ENCODE assay signal across 3 cellular contexts in genomic region chr19:5520501-5520900, GRCh38.
A peak's percentile ranks its signal among the peaks of the same experiment; 100 is the strongest.
TF ChIP-seq lines count a peak whose summit lies in the region.

No MANE protein-coding gene starts in this region.

TF ChIP-seq in HCT116, 20 proteins besides CTCF, POLR2A, EP300 and RAD21:
- 0 out of 2 replicates have a peak, but pooled peaks have one; percentile 14 for TF ChIP-seq CBX3 (IDR thresholded peaks at IDR 0.05; ENCODE audit: low read depth)
- TF ChIP-seq, protein P1, sequence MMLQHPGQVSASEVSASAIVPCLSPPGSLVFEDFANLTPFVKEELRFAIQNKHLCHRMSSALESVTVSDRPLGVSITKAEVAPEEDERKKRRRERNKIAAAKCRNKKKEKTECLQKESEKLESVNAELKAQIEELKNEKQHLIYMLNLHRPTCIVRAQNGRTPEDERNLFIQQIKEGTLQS (IDR thresholded peaks at IDR 0.05) = no peak

TF ChIP-seq in HEK293, 187 proteins besides CTCF, POLR2A, EP300 and RAD21:
- TF ChIP-seq, protein P2, sequence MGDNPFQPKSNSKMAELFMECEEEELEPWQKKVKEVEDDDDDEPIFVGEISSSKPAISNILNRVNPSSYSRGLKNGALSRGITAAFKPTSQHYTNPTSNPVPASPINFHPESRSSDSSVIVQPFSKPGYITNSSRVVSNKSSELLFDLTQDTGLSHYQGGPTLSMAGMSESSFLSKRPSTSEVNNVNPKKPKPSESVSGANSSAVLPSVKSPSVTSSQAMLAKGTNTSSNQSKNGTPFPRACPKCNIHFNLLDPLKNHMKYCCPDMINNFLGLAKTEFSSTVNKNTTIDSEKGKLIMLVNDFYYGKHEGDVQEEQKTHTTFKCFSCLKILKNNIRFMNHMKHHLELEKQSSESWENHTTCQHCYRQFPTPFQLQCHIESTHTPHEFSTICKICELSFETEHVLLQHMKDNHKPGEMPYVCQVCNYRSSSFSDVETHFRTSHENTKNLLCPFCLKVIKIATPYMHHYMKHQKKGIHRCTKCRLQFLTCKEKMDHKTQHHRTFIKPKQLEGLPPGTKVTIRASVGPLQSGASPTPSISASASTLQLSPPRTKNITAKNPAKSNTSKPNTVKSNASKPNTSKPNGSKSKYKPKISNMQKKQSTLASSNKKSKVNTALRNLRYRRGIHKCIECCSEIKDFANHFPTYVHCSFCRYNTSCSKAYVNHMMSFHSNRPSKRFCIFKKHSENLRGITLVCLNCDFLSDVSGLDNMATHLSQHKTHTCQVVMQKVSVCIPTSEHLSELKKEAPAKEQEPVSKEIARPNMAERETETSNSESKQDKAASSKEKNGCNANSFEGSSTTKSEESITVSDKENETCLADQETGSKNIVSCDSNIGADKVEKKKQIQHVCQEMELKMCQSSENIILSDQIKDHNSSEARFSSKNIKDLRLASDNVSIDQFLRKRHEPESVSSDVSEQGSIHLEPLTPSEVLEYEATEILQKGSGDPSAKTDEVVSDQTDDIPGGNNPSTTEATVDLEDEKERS (tag by site-specific recombination; IDR thresholded peaks at IDR 0.05) = peak; percentile 18; the same call in 1 of the 2 replicates
- TF ChIP-seq ZNF513 (tag by site-specific recombination; IDR thresholded peaks at IDR 0.05) (no peak), RBAK (tag by site-specific recombination; IDR thresholded peaks at IDR 0.05) (peak; percentile 96)
TF ChIP-seq in HEK293: peak in this region for 2.

TF ChIP-seq in H1, 55 proteins besides CTCF, POLR2A, EP300 and RAD21:
- peak; percentile 37; the same call in 1 of the 2 replicates for TF ChIP-seq KDM1A (IDR thresholded peaks at IDR 0.05; ENCODE audit: borderline replicate concordance, low read length)
- no peak for TF ChIP-seq TCF12 (IDR thresholded peaks at IDR 0.05; ENCODE audit: low read depth, low read length)
